16 cellular contexts compared by ENCODE assay signal in genomic region chr20:14384411-14384810, GRCh38. TPM values are rescaled to one million over a fixed set of nuclear protein-coding genes. Genes with fewer than 3 reads are reported as not detected.
DNase-seq lines count a peak whose midpoint lies in the region; ATAC-seq and TF ChIP-seq lines count a peak whose summit lies in the region.
"Had no signal": no experiment of that assay in that cellular context is flagged by ENCODE, and none has a peak within 500 bp of the region (broad histone marks: within the 10 kb centered on the region; RNA-seq: fewer than 3 reads in every experiment).

No MANE protein-coding gene starts in this region.

- H3K4me1 ChIP-seq in SJCRH30 (peaks cover 29% of the 10 kb centered on the region), hepatocyte (ENCODE audit: insufficient read depth) (no peaks in the 10 kb centered on the region)
- H3K4me1 ChIP-seq: BE2C, heart right ventricle had no signal

- no peak for ATAC-seq in GM21423 (IDR thresholded peaks at IDR 0.05; ENCODE audit: unreplicated experiment)
- ATAC-seq: heart right ventricle, HepG2 had no signal

- H3K27ac ChIP-seq in AG04450 (ENCODE audit: low read depth, low read length) (no peak overlapping the region), SJCRH30 (peak overlapping the region; percentile 71), hepatocyte (peak overlapping the region; percentile 16)
- H3K27ac ChIP-seq: heart right ventricle had no signal

- no peak overlapping the region for H3K4me3 ChIP-seq in AG04450 (ENCODE audit: low read depth, low read length)
- H3K4me3 ChIP-seq in SJCRH30: no peak overlapping the region
- H3K4me3 ChIP-seq in hepatocyte: no peak overlapping the region
- H3K4me3 ChIP-seq: heart right ventricle had no signal

- H3K9me3 ChIP-seq in AG04450 (ENCODE audit: control insufficient read depth, insufficient read depth, low read length) (no peaks in the 10 kb centered on the region), SJCRH30 (replicated peaks) (peaks cover 9% of the 10 kb centered on the region), hepatocyte (ENCODE audit: low read depth) (no peaks in the 10 kb centered on the region)
- H3K9me3 ChIP-seq: BE2C had no signal

- no peaks in the 10 kb centered on the region for H3K79me2 ChIP-seq in hepatocyte

- TF ChIP-seq CTCF in AG04450 (IDR thresholded peaks at IDR 0.05; ENCODE audit: low read depth, low read length): no peak
- TF ChIP-seq CTCF in hepatocyte (IDR thresholded peaks at IDR 0.05; ENCODE audit: poor library complexity): no peak

- CTCF ChIA-PET in AG04450 (lab: Charles Lee): no interaction called here

- H3K9me2 ChIP-seq in hepatocyte (replicated peaks; ENCODE audit: insufficient read depth): no peaks in the 10 kb centered on the region

- WGBS in hepatocyte (ENCODE audit: low lambda C conversion rate, missing lambda C conversion rate): 30% methylated on average over 1 of the region's 1 CpG

- H3K4me2 ChIP-seq in hepatocyte: peak overlapping the region; percentile 4

- no peak overlapping the region for H2AFZ ChIP-seq in hepatocyte

- DNase-seq in AG04450 (ENCODE audit: low read depth, low spot score): peak; percentile 26
- DNase-seq in GM03348 (ENCODE audit: low spot score): peak; percentile 22
- DNase-seq in SJCRH30: peak; percentile 51 to 82
- DNase-seq in hepatocyte (ENCODE audit: low spot score): peak; percentile 13
- no peak for DNase-seq in activated CD4-positive, alpha-beta T cell treated with anti-CD3 and anti-CD28 coated beads, Interleukin-2, amount 50 U/mL, for 48 hours
- no peak for DNase-seq in D341Med (ENCODE audit: low spot score)
- DNase-seq in T-helper 9 cell: no peak
- DNase-seq: activated CD4-positive, alpha-beta T cell treated with anti-CD3 and anti-CD28 coated beads for 4 hours; activated CD8-positive, alpha-beta memory T cell treated with anti-CD3 and anti-CD28 coated beads, Interleukin-2, amount 50 U/mL, for 4 hours; activated gamma-delta T cell treated with Interleukin-2 at 50 U/mL for 16 hours; BE2C; dermis blood vessel endothelial cell; erythroblast; heart right ventricle had no signal

- no peaks in the 10 kb centered on the region for H4K20me1 ChIP-seq in hepatocyte (ENCODE audit: insufficient read depth, poor library complexity, severe bottlenecking)

- H3K27me3 ChIP-seq in AG04450 (ENCODE audit: control insufficient read depth, insufficient read depth, low read length): no peaks in the 10 kb centered on the region
- H3K27me3 ChIP-seq in SJCRH30: no peaks in the 10 kb centered on the region
- H3K27me3 ChIP-seq in hepatocyte: no peaks in the 10 kb centered on the region
- H3K27me3 ChIP-seq: BE2C, heart right ventricle had no signal

- POLR2A ChIA-PET in AG04450 (lab: Yijun Ruan, JAX): no interaction called here

- no peaks in the 10 kb centered on the region for H3K36me3 ChIP-seq in SJCRH30
- H3K36me3 ChIP-seq in hepatocyte (replicated peaks; ENCODE audit: insufficient read depth, low read depth): no peaks in the 10 kb centered on the region
- H3K36me3 ChIP-seq: BE2C, heart right ventricle had no signal

RNA-seq across cellular contexts. Expression of gene FLRT3, which starts 47.0 kb away (rescaled TPM):
- polyA plus RNA-seq in AG04450 (2011; rRNA removed) (2.2 and 3.0 TPM in 2 replicates), hepatocyte (89.9 and 98.6 TPM in 2 replicates)
- polyA minus RNA-seq in AG04450 (2011; rRNA and poly(A)+ RNA removed): 1.7 and 3.6 TPM in 2 replicates
- 5.3 and 6.5 TPM in 2 replicates for total RNA-seq in SJCRH30 (2014; rRNA removed; shearing (Covaris generic))
- total RNA-seq in hepatocyte: 140 and 141 TPM in 2 replicates

Comparison
In these comparisons a context has a peak if more than half of its experiments do, and no peak if none do; other contexts are left out.
1. DNase-seq: peak in AG04450 (single experiment), GM03348 (single experiment), SJCRH30 (2 of 2) and hepatocyte (single experiment); none in activated CD4-positive, alpha-beta T cell treated with anti-CD3 and anti-CD28 coated beads, Interleukin-2, amount 50 U/mL, for 48 hours (0 of 2), D341Med (single experiment) and T-helper 9 cell (single experiment).
2. RNA of gene FLRT3, which starts 47.0 kb away (total RNA-seq): 140 to 141 TPM in hepatocyte; 5.3 to 6.5 TPM in SJCRH30; every median in the first group is over 10 times any median in the second.